ENCODE assay signal across 19 cellular contexts in the genomic region with DNA sequence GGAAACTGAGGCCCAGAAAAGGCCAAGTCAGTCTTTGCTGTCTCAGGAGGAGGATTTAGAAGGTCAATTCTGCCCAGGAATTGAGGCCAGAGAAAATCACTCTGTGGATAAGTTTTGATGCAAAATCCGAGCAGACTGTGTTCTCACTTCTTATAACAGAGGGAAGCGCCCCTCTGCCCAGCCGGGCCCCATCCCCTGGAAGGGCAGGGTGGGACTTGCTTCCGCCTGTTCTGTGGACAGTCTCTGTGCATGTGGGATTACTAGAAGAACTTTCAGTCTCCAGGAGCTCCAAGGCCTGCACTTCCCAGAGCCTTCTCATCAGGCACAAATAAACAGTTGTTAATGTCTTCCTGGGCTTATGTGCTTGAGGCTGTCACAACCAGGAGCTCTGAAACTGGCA.
"Had no signal": no experiment of that assay in that cellular context is flagged by ENCODE, and none has a peak within 500 bp of the region (broad histone marks: within the 10 kb centered on the region; RNA-seq: fewer than 3 reads in every experiment).

No MANE protein-coding gene starts in this region.

- H3K4me1 Mint-ChIP-seq: immature natural killer cell had no signal

- H3K4me1 ChIP-seq: colonic mucosa, foreskin keratinocyte had no signal

- H3K9me3 ChIP-seq: colonic mucosa, esophagus muscularis mucosa, gastroesophageal sphincter, heart left ventricle, left lung, lower lobe of right lung, mucosa of descending colon had no signal

- H2AFZ ChIP-seq: hepatocyte had no signal

- H3K4me3 ChIP-seq: colonic mucosa, dorsolateral prefrontal cortex, esophagus muscularis mucosa, gastroesophageal sphincter, heart left ventricle, hepatocyte, left lung, lower lobe of right lung, mucosa of descending colon had no signal

- H3K4me3 Mint-ChIP-seq: immature natural killer cell, mesothelial cell of epicardium had no signal

- H3K36me3 Mint-ChIP-seq: immature natural killer cell, mesothelial cell of epicardium had no signal

- H3K4me2 ChIP-seq: hepatocyte had no signal

- H3K27ac Mint-ChIP-seq: immature natural killer cell, mesothelial cell of epicardium had no signal

- H3K9me3 Mint-ChIP-seq: immature natural killer cell, mesothelial cell of epicardium had no signal

- H3K27me3 ChIP-seq: colonic mucosa, gastroesophageal sphincter, hepatocyte had no signal

- DNase-seq: colonic mucosa; dermis blood vessel endothelial cell; dorsolateral prefrontal cortex; effector CD4-positive, alpha-beta T cell; effector memory CD4-positive, alpha-beta T cell; foreskin keratinocyte; heart left ventricle; hypothalamus; immature natural killer cell; left cardiac atrium; left ventricle myocardium superior; lower lobe of right lung; mesenchymal stem cell; mucosa of descending colon had no signal

- H3K36me3 ChIP-seq: colonic mucosa, esophagus muscularis mucosa, gastroesophageal sphincter, heart left ventricle, left lung, lower lobe of right lung had no signal

- ATAC-seq: foreskin keratinocyte, gastroesophageal sphincter, heart left ventricle, left cardiac atrium, left lung, left ventricle myocardium superior, lower lobe of right lung, mucosa of descending colon had no signal

- H3K27ac ChIP-seq: colonic mucosa, dorsolateral prefrontal cortex, esophagus muscularis mucosa, foreskin keratinocyte, gastroesophageal sphincter, heart left ventricle, hepatocyte, left lung, lower lobe of right lung had no signal
